Comparison of ENCODE assay signal across 30 cellular contexts in genomic region chr3:126211569-126211968, GRCh38. TPM values are rescaled to one million over a fixed set of nuclear protein-coding genes. Genes with fewer than 3 reads are reported as not detected.
A peak's percentile ranks its signal among the peaks of the same experiment; 100 is the strongest.
DNase-seq lines count a peak whose midpoint lies in the region; ATAC-seq and TF ChIP-seq lines count a peak whose summit lies in the region.
"Had no signal": no experiment of that assay in that cellular context is flagged by ENCODE, and none has a peak within 500 bp of the region (broad histone marks: within the 10 kb centered on the region; RNA-seq: fewer than 3 reads in every experiment).

No MANE protein-coding gene starts in this region.

- TF ChIP-seq EP300 in stomach (IDR thresholded peaks at IDR 0.05) = no peak

- WGBS in mesendoderm (ENCODE audit: extremely low coverage, insufficient coverage, low lambda C conversion rate) = no CpG with 5 or more reads among the region's 7 CpGs
- WGBS in stomach, 5 donors = 85 to 91% (median 87%) methylated on average over 7 of the region's 7 CpGs

- H3K4me1 ChIP-seq in mesendoderm (ENCODE audit: control insufficient read depth, low read depth, low read length) (peaks cover 2% of the 10 kb centered on the region), thoracic aorta (ENCODE audit: control insufficient read depth in 1 of 2, low read depth in 2 of 2) (peaks cover 25 to 54% of the 10 kb centered on the region in 2 donors), stomach (peaks cover 18 to 28% (median 22%) of the 10 kb centered on the region in 4 donors)

- no peaks in the 10 kb centered on the region for H3K79me1 ChIP-seq in mesendoderm (ENCODE audit: low read length)

- TF ChIP-seq POLR2A in stomach (IDR thresholded peaks at IDR 0.05) = no peak

- peak; percentile 9 for DNase-seq in NCI-H146 (lab: John Stamatoyannopoulos, UW)
- no peak for DNase-seq in NCI-H146 treated with DMSO at 0.1 percent for 48 hours (lab: John Stamatoyannopoulos, UW; ENCODE audit: unreplicated experiment)
- peak; percentile 44 for DNase-seq in M059J (ENCODE audit: low read depth)
- DNase-seq in mesendoderm = peak; percentile 22
- no peak for DNase-seq in thoracic aorta (ENCODE audit: low spot score)
- DNase-seq in stomach = no peak
- no peak for DNase-seq in epidermal melanocyte (ENCODE audit: insufficient read length, low spot score)
- no peak for DNase-seq in NCI-H345 treated with DMSO at 0.1 percent for 48 hours (lab: John Stamatoyannopoulos, UW; ENCODE audit: unreplicated experiment)
- DNase-seq: 8988T; activated CD4-positive, alpha-beta T cell treated with anti-CD3 and anti-CD28 coated beads for 1 hour; activated gamma-delta T cell treated with Interleukin-2 at 50 U/mL for 16 hours; adrenal gland; brain microvascular endothelial cell; CD8-positive, alpha-beta T cell; effector CD8-positive, alpha-beta T cell; erythroblast; foreskin fibroblast; heart right ventricle; left colon; NCI-H1105 treated with DMSO at 0.1 percent for 48 hours; NCI-H2081 treated with DMSO at 0.1 percent for 48 hours; NCI-H510A; ovary; right cardiac atrium; stimulated activated CD4-positive, alpha-beta T cell treated with anti-CD3 and anti-CD28 coated beads, Interleukin-12 subunit alpha, Interleukin-12 subunit beta, amount 100 ng/mL, for 4 hours; stimulated activated CD4-positive, alpha-beta T cell treated with anti-CD3 and anti-CD28 coated beads, Interleukin-4, amount 100 ng/mL, for 24 hours; stimulated activated naive CD4-positive, alpha-beta T cell treated with Interleukin-2 at 50 U/mL for 16 hours; thyroid gland had no signal

- H3K4ac ChIP-seq in mesendoderm (ENCODE audit: low read depth, low read length) = no peak overlapping the region

- H3K9ac ChIP-seq in mesendoderm (ENCODE audit: low read length) = no peak overlapping the region

- H3K9me3 ChIP-seq in thoracic aorta (no peaks in the 10 kb centered on the region), stomach (no peaks in the 10 kb centered on the region)
- H3K9me3 ChIP-seq: adrenal gland, heart right ventricle, ovary, thyroid gland had no signal

- intact Hi-C loops in stomach (cut with DNase I; ENCODE audit: low total_unique reads) = no loop called here

- H3K27me3 ChIP-seq in mesendoderm (ENCODE audit: insufficient read depth, low read length, poor library complexity) (no peaks in the 10 kb centered on the region), thoracic aorta (replicated peaks; ENCODE audit: insufficient read depth) (no peaks in the 10 kb centered on the region), stomach (peaks cover 0 to 56% (median 39%) of the 10 kb centered on the region in 3 donors)
- H3K27me3 ChIP-seq: adrenal gland, brain microvascular endothelial cell, ovary, thyroid gland had no signal

- H3K4me2 ChIP-seq in mesendoderm (ENCODE audit: low read length) = no peak overlapping the region

- H2BK120ac ChIP-seq in mesendoderm (ENCODE audit: low read depth, low read length) = no peak overlapping the region

- ATAC-seq in thoracic aorta (ENCODE audit: insufficient number of reproducible peaks, low FRiP score, low read depth) = no peak
- ATAC-seq: CD8-positive, alpha-beta T cell; heart right ventricle; left colon; right cardiac atrium had no signal

- no peak overlapping the region for H3K23ac ChIP-seq in mesendoderm (ENCODE audit: low read length)

- no peak overlapping the region for H2BK5ac ChIP-seq in mesendoderm (ENCODE audit: low read length)

- no peak overlapping the region for H3K56ac ChIP-seq in mesendoderm (ENCODE audit: low read length)

- no peak overlapping the region for H4K5ac ChIP-seq in mesendoderm (ENCODE audit: low read length)

- H2BK15ac ChIP-seq in mesendoderm (replicated peaks; ENCODE audit: low read depth) = no peak overlapping the region

- H3K4me3 ChIP-seq in mesendoderm (ENCODE audit: low read length) = no peak overlapping the region
- no peak overlapping the region for H3K4me3 ChIP-seq in thoracic aorta
- no peak overlapping the region for H3K4me3 ChIP-seq in stomach
- H3K4me3 ChIP-seq: adrenal gland, heart right ventricle, ovary, thyroid gland had no signal

- no peak overlapping the region for H2AK5ac ChIP-seq in mesendoderm (ENCODE audit: low read length)

- no peaks in the 10 kb centered on the region for H3K36me3 ChIP-seq in mesendoderm (ENCODE audit: control insufficient read depth, insufficient read depth, low read length)
- no peaks in the 10 kb centered on the region for H3K36me3 ChIP-seq in thoracic aorta
- H3K36me3 ChIP-seq in stomach = no peaks in the 10 kb centered on the region
- H3K36me3 ChIP-seq: adrenal gland, brain microvascular endothelial cell, heart right ventricle, ovary, thyroid gland had no signal

- no peaks in the 10 kb centered on the region for H3K79me2 ChIP-seq in mesendoderm (ENCODE audit: control insufficient read depth, insufficient read depth, low read length)

- H3K27ac ChIP-seq in mesendoderm (ENCODE audit: low read depth, low read length) (no peak overlapping the region), thoracic aorta (peak overlapping the region; percentile 85 to 91), stomach (no peak overlapping the region)
- H3K27ac ChIP-seq: adrenal gland, brain microvascular endothelial cell, ovary, thyroid gland had no signal

- no peak overlapping the region for H4K8ac ChIP-seq in mesendoderm (ENCODE audit: low read depth, low read length)

- TF ChIP-seq CTCF in thoracic aorta (IDR thresholded peaks at IDR 0.05) (no peak), stomach (IDR thresholded peaks at IDR 0.05) (no peak)

- no peak overlapping the region for H3K18ac ChIP-seq in mesendoderm (ENCODE audit: low read length)

RNA-seq across cellular contexts. Expression of gene ALDH1L1, which starts 31.2 kb away (rescaled TPM):
- total RNA-seq in M059J (2014; rRNA removed; shearing (Covaris generic)) = 0.54 and 1.2 TPM in 2 replicates
- 0.31 TPM for polyA plus RNA-seq in mesendoderm (2013, experiment 1 of 2)
- polyA plus RNA-seq in mesendoderm (2013, experiment 2 of 2) = 0.31 TPM
- total RNA-seq in thoracic aorta (10 to 100 TPM; 50.2 to 62.5 TPM), stomach (10 to 100 TPM in 1 of 5 donors, 1 to 10 TPM in 4; 2.6 to 17.4 (median 5.9) TPM)
- 1 to 10 TPM; 1.4 to 9.8 (median 4.4) TPM for polyA plus RNA-seq in stomach
- total RNA-seq: CD8-positive, alpha-beta T cell; myocyte; T-helper 1 cell treated with Interleukin-12 subunit alpha and Interleukin-12 subunit beta and Interleukin-4 antibody, amounts not matched to agents 30 ng/mL and 1 ng/mL, for 36 hours had no signal

Comparison
In these comparisons a context has a peak if more than half of its experiments do, and no peak if none do; other contexts are left out.
1. DNase-seq: peak in NCI-H146 (single experiment), M059J (single experiment) and mesendoderm (single experiment); none in NCI-H146 treated with DMSO at 0.1 percent for 48 hours (single experiment), thoracic aorta (single experiment), stomach (single experiment), epidermal melanocyte (single experiment) and NCI-H345 treated with DMSO at 0.1 percent for 48 hours (single experiment).
2. H3K27ac ChIP-seq: peak in thoracic aorta (2 of 2); none in mesendoderm (single experiment) and stomach (0 of 5).